In the genomic region with DNA sequence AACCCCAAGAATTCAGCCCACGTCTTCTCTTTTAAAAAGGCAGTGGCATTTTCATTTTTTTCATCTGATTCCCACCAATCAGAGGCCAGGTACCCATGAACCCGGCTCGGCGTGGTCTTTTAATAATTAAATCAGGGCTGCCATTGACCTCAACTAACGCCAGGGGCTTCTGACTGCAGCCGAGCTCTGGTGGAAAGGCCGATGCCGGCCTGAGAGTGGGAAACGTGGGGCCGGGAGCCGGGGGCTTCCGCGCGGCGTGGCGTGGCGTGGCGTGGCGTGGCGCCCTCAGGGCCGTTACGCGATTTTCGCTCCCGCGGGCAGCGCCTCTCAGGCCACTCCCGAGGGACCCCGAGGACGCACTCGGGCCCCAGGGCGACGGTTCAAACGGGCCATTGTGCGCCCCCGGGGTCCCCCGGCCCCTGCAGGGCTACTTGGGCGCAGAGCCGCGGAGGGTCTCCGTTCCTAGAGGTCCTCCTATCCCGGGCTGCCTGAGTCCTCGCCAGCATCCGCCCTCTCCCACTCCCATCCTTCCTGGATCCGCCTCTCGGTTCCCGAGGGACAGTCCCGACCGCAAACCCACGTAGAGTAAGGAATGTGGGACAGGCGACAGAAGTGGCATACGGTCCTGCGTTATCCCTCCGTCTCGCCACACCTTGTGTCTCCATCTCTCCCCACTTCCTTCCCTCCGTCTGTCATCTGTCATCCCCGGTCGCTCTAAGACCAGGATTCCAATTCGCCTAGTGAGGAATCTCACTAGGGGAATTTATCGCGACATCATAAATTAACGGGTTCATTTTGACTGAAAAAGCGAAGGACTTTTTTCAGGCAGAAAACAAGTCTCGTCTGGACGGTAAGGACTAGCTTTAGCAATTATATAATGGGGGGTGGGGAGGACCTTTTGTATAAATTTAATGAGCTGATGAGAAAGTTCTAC, we compare ENCODE assay signal across 8 cellular contexts. TPM values are rescaled to one million over a fixed set of nuclear protein-coding genes. Genes with fewer than 3 reads are reported as not detected.
A peak's percentile ranks its signal among the peaks of the same experiment; 100 is the strongest.
DNase-seq lines count a peak whose midpoint lies in the region; ATAC-seq and TF ChIP-seq lines count a peak whose summit lies in the region.

No MANE protein-coding gene starts in this region.

- H3K79me2 ChIP-seq in SK-N-SH (ENCODE audit: insufficient read depth): peaks cover 40% of the 10 kb centered on the region

- no peaks in the 10 kb centered on the region for H3K9me3 ChIP-seq in ES-I3 (ENCODE audit: control insufficient read depth, insufficient read depth, low read length)
- no peaks in the 10 kb centered on the region for H3K9me3 ChIP-seq in SK-N-SH
- H3K9me3 ChIP-seq in ovary: no peaks in the 10 kb centered on the region
- H3K9me3 ChIP-seq in uterus: no peaks in the 10 kb centered on the region

- DNase-seq in Jurkat, Clone E6-1 (ENCODE audit: low read depth, low spot score): no peak
- peak; percentile 78 for DNase-seq in SK-N-SH
- DNase-seq in activated naive CD8-positive, alpha-beta T cell treated with anti-CD3 and anti-CD28 coated beads, Interleukin-2, amount 50 U/mL, for 24 hours: peak; percentile 51
- peak; percentile 84 for DNase-seq in Right ventricle myocardium inferior (ENCODE audit: missing footprints)
- DNase-seq in ovary: peak; percentile 59 to 78 (median 70)
- peak; percentile 61 to 67 for DNase-seq in uterus

- peaks cover 43% of the 10 kb centered on the region for H3K4me1 Mint-ChIP-seq in activated naive CD8-positive, alpha-beta T cell treated with anti-CD3 and anti-CD28 coated beads, Interleukin-2, amount 50 U/mL, for 24 hours

- H3F3A ChIP-seq in SK-N-SH (replicated peaks; ENCODE audit: insufficient read depth): peaks cover 10% of the 10 kb centered on the region

- H3K4me1 ChIP-seq in ES-I3 (ENCODE audit: insufficient read depth, low read length): peaks cover 11% of the 10 kb centered on the region; the same call in 1 of the 2 replicates
- H3K4me1 ChIP-seq in SK-N-SH (ENCODE audit: control insufficient read depth in 1 of 2, insufficient read depth in 2 of 2, low read depth in 1 of 2, low read length in 1 of 2): peaks cover 6 to 24% of the 10 kb centered on the region in 2 experiments; a peak in 3 of 4 replicates
- peaks cover 3% of the 10 kb centered on the region for H3K4me1 ChIP-seq in ovary (ENCODE audit: insufficient read depth)
- peaks cover 0 to 3% of the 10 kb centered on the region in 2 donors for H3K4me1 ChIP-seq in uterus

- peak; percentile 44 for ATAC-seq in GM21717 (IDR thresholded peaks at IDR 0.05; ENCODE audit: unreplicated experiment)
- peak; percentile 22 for ATAC-seq in activated naive CD8-positive, alpha-beta T cell treated with anti-CD3 and anti-CD28 coated beads, Interleukin-2, amount 50 U/mL, for 24 hours
- ATAC-seq in Right ventricle myocardium inferior: peak; percentile 59

- H3K36me3 ChIP-seq in ES-I3 (ENCODE audit: insufficient read depth, low read length): no peaks in the 10 kb centered on the region
- no peaks in the 10 kb centered on the region for H3K36me3 ChIP-seq in SK-N-SH (replicated peaks in 1 of 2; ENCODE audit: control insufficient read depth in 1 of 2, insufficient read depth in 2 of 2, low read length in 1 of 2)
- no peaks in the 10 kb centered on the region for H3K36me3 ChIP-seq in ovary
- H3K36me3 ChIP-seq in uterus: no peaks in the 10 kb centered on the region

- H3K4me2 ChIP-seq in SK-N-SH: peak overlapping the region; percentile 94

- no peaks in the 10 kb centered on the region for H3K9me3 Mint-ChIP-seq in activated naive CD8-positive, alpha-beta T cell treated with anti-CD3 and anti-CD28 coated beads, Interleukin-2, amount 50 U/mL, for 24 hours

- H3K36me3 Mint-ChIP-seq in activated naive CD8-positive, alpha-beta T cell treated with anti-CD3 and anti-CD28 coated beads, Interleukin-2, amount 50 U/mL, for 24 hours (ENCODE audit: low read depth): no peaks in the 10 kb centered on the region

- H3K9me2 ChIP-seq in SK-N-SH: no peaks in the 10 kb centered on the region

- peak in 1 of 2 experiments; percentile 9; a peak in 1 of 4 replicates for TF ChIP-seq EP300 in SK-N-SH (IDR thresholded peaks at IDR 0.05; ENCODE audit: borderline replicate concordance in 1 of 2, low read depth in 1 of 2, low read length in 1 of 2)
- no peak for TF ChIP-seq EP300 in ovary (IDR thresholded peaks at IDR 0.05)

- H3K4me3 ChIP-seq in Jurkat, Clone E6-1 (ENCODE audit: low read length): peak overlapping the region; percentile 72
- H3K4me3 ChIP-seq in SK-N-SH (ENCODE audit: low read depth in 2 of 2, low read length in 1 of 2) (peak overlapping the region; percentile 77 to 98), ovary (peak overlapping the region; percentile 91), uterus (peak overlapping the region; percentile 93 to 98)

- H3K4me3 Mint-ChIP-seq in activated naive CD8-positive, alpha-beta T cell treated with anti-CD3 and anti-CD28 coated beads, Interleukin-2, amount 50 U/mL, for 24 hours: peak overlapping the region; percentile 97

- peaks cover 25% of the 10 kb centered on the region for H4K20me1 ChIP-seq in SK-N-SH (ENCODE audit: insufficient read depth)

- H3K27me3 Mint-ChIP-seq in activated naive CD8-positive, alpha-beta T cell treated with anti-CD3 and anti-CD28 coated beads, Interleukin-2, amount 50 U/mL, for 24 hours: no peaks in the 10 kb centered on the region

- H3K9ac ChIP-seq in ES-I3 (ENCODE audit: low read depth, low read length) (peak overlapping the region; percentile 94), SK-N-SH (peak overlapping the region; percentile 85)

- WGBS in SK-N-SH (ENCODE audit: low lambda C conversion rate): 2% methylated on average over 22 of the region's 65 CpGs
- WGBS in ovary, 3 donors: 0 to 1% (median 0%) methylated on average over 50 to 65 of the region's 65 CpGs

- CTCF ChIA-PET in SK-N-SH (lab: Yijun Ruan, JAX): interaction anchor here (0.9 to 7.1 kb wide), 8 partner anchors 8 to 145 kb away, joined by 3 to 42 read pairs (median 10); no protein-coding TSS in a partner anchor

- POLR2A ChIA-PET in SK-N-SH (lab: Yijun Ruan, JAX): interaction anchor here (0.7 to 2.4 kb wide), 3 partner anchors 21 to 1138 kb away, joined by 3 to 6 read pairs (median 3); a partner anchor contains a TSS

- H2AFZ ChIP-seq in SK-N-SH (ENCODE audit: low read depth): peak overlapping the region; percentile 90

- H3K27ac Mint-ChIP-seq in activated naive CD8-positive, alpha-beta T cell treated with anti-CD3 and anti-CD28 coated beads, Interleukin-2, amount 50 U/mL, for 24 hours: peak overlapping the region; percentile 95

- H3K27me3 ChIP-seq in SK-N-SH (ENCODE audit: insufficient read depth) (no peaks in the 10 kb centered on the region), ovary (no peaks in the 10 kb centered on the region), uterus (no peaks in the 10 kb centered on the region)

- intact Hi-C loops in Right ventricle myocardium inferior (cut with DNase I) (loop anchor here (2.0 to 5.0 kb wide), 3 partner anchors 21 to 1140 kb away; a partner anchor contains a TSS), ovary (cut with DNase I) (no loop called here), uterus (cut with DNase I; ENCODE audit: low total_unique reads) (no loop called here)

- TF ChIP-seq CTCF in SK-N-SH (IDR thresholded peaks at IDR 0.05) (peak; percentile 48), ovary (IDR thresholded peaks at IDR 0.05) (peak; percentile 22 to 60 (median 44)), uterus (IDR thresholded peaks at IDR 0.05) (peak in 3 of 4 experiments; percentile 26 to 56 (median 55))

- H3K27ac ChIP-seq in SK-N-SH (ENCODE audit: low read depth in 2 of 2, low read length in 1 of 2) (peak overlapping the region; percentile 91 to 94), ovary (peak overlapping the region; percentile 95 to 98), uterus (peak overlapping the region; percentile 96 to 98)

- TF ChIP-seq POLR2A in ovary (IDR thresholded peaks at IDR 0.05) (no peak), uterus (IDR thresholded peaks at IDR 0.05) (no peak)

- TF ChIP-seq RAD21 in SK-N-SH (IDR thresholded peaks at IDR 0.05; ENCODE audit: low read length): no peak

TF ChIP-seq in SK-N-SH, 30 proteins besides CTCF, POLR2A, EP300 and RAD21 (continues in another document):
- no peak; the same call in 1 of the 2 replicates for TF ChIP-seq SMC3 (IDR thresholded peaks at IDR 0.05; ENCODE audit: low read depth, low read length)
- TF ChIP-seq YY1 (IDR thresholded peaks at IDR 0.05; ENCODE audit: low read depth): peak; percentile 65
- TF ChIP-seq RCOR1 (IDR thresholded peaks at IDR 0.05; ENCODE audit: low read length): no peak
- no peak for TF ChIP-seq JUND (IDR thresholded peaks at IDR 0.05)
- TF ChIP-seq GABPA (IDR thresholded peaks at IDR 0.05; ENCODE audit: low read depth): peak; percentile 15; the same call in 1 of the 2 replicates
- peak; percentile 77 for TF ChIP-seq CHD2 (IDR thresholded peaks at IDR 0.05; ENCODE audit: low read length, partially characterized antibody)
- TF ChIP-seq MXI1 (IDR thresholded peaks at IDR 0.05; ENCODE audit: low read depth, low read length): peak; percentile 88
- TF ChIP-seq, protein P1, sequence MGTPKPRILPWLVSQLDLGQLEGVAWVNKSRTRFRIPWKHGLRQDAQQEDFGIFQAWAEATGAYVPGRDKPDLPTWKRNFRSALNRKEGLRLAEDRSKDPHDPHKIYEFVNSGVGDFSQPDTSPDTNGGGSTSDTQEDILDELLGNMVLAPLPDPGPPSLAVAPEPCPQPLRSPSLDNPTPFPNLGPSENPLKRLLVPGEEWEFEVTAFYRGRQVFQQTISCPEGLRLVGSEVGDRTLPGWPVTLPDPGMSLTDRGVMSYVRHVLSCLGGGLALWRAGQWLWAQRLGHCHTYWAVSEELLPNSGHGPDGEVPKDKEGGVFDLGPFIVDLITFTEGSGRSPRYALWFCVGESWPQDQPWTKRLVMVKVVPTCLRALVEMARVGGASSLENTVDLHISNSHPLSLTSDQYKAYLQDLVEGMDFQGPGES (IDR thresholded peaks at IDR 0.05; ENCODE audit: low read depth, low read length): no peak
- 0 out of 2 replicates have a peak, but pooled peaks have one; percentile 41 for TF ChIP-seq SIN3A (IDR thresholded peaks at IDR 0.05; ENCODE audit: borderline replicate concordance, low read depth, low read length)
- no peak for TF ChIP-seq FOSL2 (IDR thresholded peaks at IDR 0.05; ENCODE audit: borderline replicate concordance, low read depth)
- no peak for TF ChIP-seq NRF1 (IDR thresholded peaks at IDR 0.05; ENCODE audit: low read depth, low read length)
- TF ChIP-seq, protein P2, sequence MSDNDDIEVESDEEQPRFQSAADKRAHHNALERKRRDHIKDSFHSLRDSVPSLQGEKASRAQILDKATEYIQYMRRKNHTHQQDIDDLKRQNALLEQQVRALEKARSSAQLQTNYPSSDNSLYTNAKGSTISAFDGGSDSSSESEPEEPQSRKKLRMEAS (IDR thresholded peaks at IDR 0.05; ENCODE audit: low read depth): no peak; the same call in 1 of the 2 replicates

RNA-seq across cellular contexts. Expression of a gene that starts 0.9 kb away (rescaled TPM):
- 39.3 TPM for polyA plus RNA-seq in Jurkat, Clone E6-1 (2012; ENCODE audit: insufficient read depth, insufficient read length)
- polyA plus RNA-seq in SK-N-SH (2012; rRNA removed) (16.3 and 22.4 TPM in 2 replicates), ovary (10 to 100 TPM; 20.6 to 24.1 TPM)
- 26.6 and 37.5 TPM in 2 replicates for polyA plus RNA-seq in SK-N-SH (2012; cell fraction: cytosol; rRNA removed)
- polyA plus RNA-seq in SK-N-SH (2012; cell fraction: nucleus; rRNA removed): 7.1 and 15.6 TPM in 2 replicates
- total RNA-seq in Right ventricle myocardium inferior (14.5 TPM), ovary (10 to 100 TPM; 13.3 to 25.2 (median 18.6) TPM), uterus (10 to 100 TPM in 3 of 4 donors, 1 to 10 TPM in 1; 4.4 to 30.6 (median 19.7) TPM)
